ENCODE assay signal across 28 cellular contexts in genomic region chr2:14126846-14127245, GRCh38.
"Had no signal": no experiment of that assay in that cellular context is flagged by ENCODE, and none has a peak within 500 bp of the region (broad histone marks: within the 10 kb centered on the region; RNA-seq: fewer than 3 reads in every experiment).

No MANE protein-coding gene starts in this region.

- DNase-seq: activated B cell treated with CpG ODN at 0.5 μM for 24 hours; activated CD4-positive, alpha-beta memory T cell treated with anti-CD3 and anti-CD28 coated beads for 36 hours; activated CD4-positive, alpha-beta T cell treated with anti-CD3 and anti-CD28 coated beads for 4 hours; activated CD4-positive, alpha-beta T cell treated with anti-CD3 and anti-CD28 coated beads, Interleukin-2, amount 50 U/mL, for 1 hour; activated CD4-positive, CD25-positive, alpha-beta regulatory T cell treated with anti-CD3 and anti-CD28 coated beads, Interleukin-2, amount 50 U/mL, for 72 hours; activated CD8-positive, alpha-beta memory T cell treated with anti-CD3 and anti-CD28 coated beads for 24 hours; activated CD8-positive, alpha-beta memory T cell treated with anti-CD3 and anti-CD28 coated beads, Interleukin-2, amount 10 ng/mL, durations not matched to agents 7 days and 5 days; activated CD8-positive, alpha-beta memory T cell treated with anti-CD3 and anti-CD28 coated beads, Interleukin-2, amount 50 U/mL, for 48 hours; activated effector memory CD4-positive, alpha-beta T cell treated with Interleukin-2 at 50 U/mL for 16 hours; activated naive CD4-positive, alpha-beta T cell; activated naive CD4-positive, alpha-beta T cell treated with anti-CD3 and anti-CD28 coated beads, Interleukin-2, amount 50 U/mL, for 16 hours; activated naive CD8-positive, alpha-beta T cell treated with anti-CD3 and anti-CD28 coated beads for 36 hours; activated T-cell treated with anti-CD3 and anti-CD28 coated beads, Interleukin-2, amount 50 U/mL, for 48 hours; amniotic stem cell; aorta; brain microvascular endothelial cell; central memory CD4-positive, alpha-beta T cell; NCI-H1092; NCI-H146; NCI-H187; NCI-H2029 treated with DMSO at 0.1 percent for 48 hours; NCI-H2107; NCI-H345; NCI-H524 treated with DMSO at 0.1 percent for 48 hours; PC-9 had no signal

- H3K4me3 ChIP-seq: PC-9, SK-N-MC had no signal

- H3K27ac ChIP-seq: brain microvascular endothelial cell, PC-9, RWPE1, SK-N-MC had no signal

- H3K36me3 ChIP-seq: brain microvascular endothelial cell had no signal

- H3K27me3 ChIP-seq: brain microvascular endothelial cell had no signal

- ATAC-seq: activated CD8-positive, alpha-beta memory T cell treated with anti-CD3 and anti-CD28 coated beads, Interleukin-2, amount 10 ng/mL, durations not matched to agents 7 days and 5 days; Right ventricle myocardium inferior had no signal
